Comparison of ENCODE assay signal across 8 cellular contexts in the genomic region with DNA sequence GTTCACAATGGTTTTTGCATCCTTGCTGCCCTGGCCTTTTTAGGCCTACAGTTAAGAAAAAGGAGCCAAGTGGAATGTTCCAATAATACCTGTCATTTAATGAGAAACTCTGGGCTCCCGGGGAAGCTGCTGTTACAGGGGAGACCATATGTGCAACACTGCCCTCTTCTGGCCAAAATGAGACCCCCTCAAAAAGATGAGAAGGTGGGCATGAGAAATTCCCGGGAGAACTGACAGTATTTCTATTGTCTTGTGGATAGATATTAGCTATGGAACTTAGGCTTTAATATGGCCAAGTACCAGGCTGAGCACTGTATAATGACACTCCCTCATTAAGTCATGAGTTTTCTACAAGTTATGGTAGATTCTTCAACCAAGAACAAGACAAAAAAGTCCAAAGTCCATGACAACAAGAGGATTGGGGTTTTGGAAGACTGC.
DNase-seq lines count a peak whose midpoint lies in the region; ATAC-seq and TF ChIP-seq lines count a peak whose summit lies in the region.

No MANE protein-coding gene starts in this region.

- H3K36me3 Mint-ChIP-seq in activated naive CD4-positive, alpha-beta T cell treated with anti-CD3 and anti-CD28 coated beads, Interleukin-2, amount 10 ng/mL, durations not matched to agents 7 days and 5 days: no peaks in the 10 kb centered on the region

- H3K9me3 ChIP-seq in PC-3 (ENCODE audit: low read length) (no peaks in the 10 kb centered on the region), right atrium auricular region (no peaks in the 10 kb centered on the region), smooth muscle cell (replicated peaks; ENCODE audit: low read depth) (no peaks in the 10 kb centered on the region)

- CTCF ChIA-PET in PC-3 (lab: Charles Lee): interaction anchor here (0.5 kb wide), 1 partner anchor 467 kb away, joined by 7 read pairs; no protein-coding TSS in a partner anchor
- CTCF ChIA-PET in activated naive CD4-positive, alpha-beta T cell treated with anti-CD3 and anti-CD28 coated beads, Interleukin-2, amount 10 ng/mL, durations not matched to agents 7 days and 5 days (lab: Charles Lee): interaction anchor here (0.7 to 2.9 kb wide), 14 partner anchors 9 to 687 kb away, joined by 3 to 14 read pairs (median 4); no protein-coding TSS in a partner anchor

- H4K20me1 ChIP-seq in PC-3 (ENCODE audit: low read length) (no peaks in the 10 kb centered on the region), smooth muscle cell (ENCODE audit: low read depth) (no peaks in the 10 kb centered on the region)

- DNase-seq in Caki2 (ENCODE audit: low read depth): peak; percentile 57
- peak; percentile 16 for DNase-seq in HFF-Myc (ENCODE audit: extremely low read depth, low read depth)
- peak; percentile 53 for DNase-seq in PC-3
- peak; percentile 63 for DNase-seq in activated naive CD4-positive, alpha-beta T cell treated with anti-CD3 and anti-CD28 coated beads, Interleukin-2, amount 10 ng/mL, durations not matched to agents 7 days and 5 days
- DNase-seq in right atrium auricular region (ENCODE audit: low spot score): peak; percentile 69
- peak; percentile 6 for DNase-seq in smooth muscle cell (lab: John Stamatoyannopoulos, UW; ENCODE audit: unreplicated experiment)
- DNase-seq in GDM1 (lab: John Stamatoyannopoulos, UW): no peak

- H2AFZ ChIP-seq in PC-3 (ENCODE audit: low read length) (no peak overlapping the region), smooth muscle cell (ENCODE audit: low read depth) (no peak overlapping the region)

- H3K9me3 Mint-ChIP-seq in activated naive CD4-positive, alpha-beta T cell treated with anti-CD3 and anti-CD28 coated beads, Interleukin-2, amount 10 ng/mL, durations not matched to agents 7 days and 5 days: no peaks in the 10 kb centered on the region

- H3K27ac ChIP-seq in PC-3 (ENCODE audit: low read length) (no peak overlapping the region), right atrium auricular region (no peak overlapping the region), smooth muscle cell (ENCODE audit: low read depth) (no peak overlapping the region)

- no TSS peak for BruUV-seq in PC-3 (replicated peaks; lab: Mats Ljungman, UMichigan)

- H3K4me1 Mint-ChIP-seq in activated naive CD4-positive, alpha-beta T cell treated with anti-CD3 and anti-CD28 coated beads, Interleukin-2, amount 10 ng/mL, durations not matched to agents 7 days and 5 days: no peaks in the 10 kb centered on the region

- POLR2A ChIA-PET in PC-3 (lab: Charles Lee; ENCODE audit: unreplicated experiment): interaction anchor here (0.5 kb wide), 1 partner anchor 136 kb away, joined by 7 read pairs; no protein-coding TSS in a partner anchor

- WGBS in smooth muscle cell (ENCODE audit: low lambda C conversion rate): 28% methylated on average over 2 of the region's 2 CpGs

- no peak overlapping the region for H3K27ac Mint-ChIP-seq in activated naive CD4-positive, alpha-beta T cell treated with anti-CD3 and anti-CD28 coated beads, Interleukin-2, amount 10 ng/mL, durations not matched to agents 7 days and 5 days

- TF ChIP-seq CTCF in HFF-Myc (IDR thresholded peaks at IDR 0.05; ENCODE audit: low read depth, low read length, missing control alignments): peak; percentile 70
- TF ChIP-seq CTCF in PC-3 (conservative IDR thresholded peaks at IDR 0.05; ENCODE audit: low read depth, low read length): peak; percentile 65
- TF ChIP-seq CTCF in right atrium auricular region (IDR thresholded peaks at IDR 0.05): peak; percentile 71 to 89
- peak; percentile 82 for TF ChIP-seq CTCF in smooth muscle cell (IDR thresholded peaks at IDR 0.05; ENCODE audit: borderline replicate concordance, insufficient read depth, poor library complexity, severe bottlenecking)

- H3K4me3 ChIP-seq in HFF-Myc (replicated peaks; ENCODE audit: low read depth, low read length) (no peak overlapping the region), PC-3 (ENCODE audit: low read length) (no peak overlapping the region), right atrium auricular region (no peak overlapping the region), smooth muscle cell (no peak overlapping the region)

- no peaks in the 10 kb centered on the region for H3K79me2 ChIP-seq in PC-3 (ENCODE audit: low read length)
- no peaks in the 10 kb centered on the region for H3K79me2 ChIP-seq in smooth muscle cell (ENCODE audit: low read depth)

- H3K4me3 Mint-ChIP-seq in activated naive CD4-positive, alpha-beta T cell treated with anti-CD3 and anti-CD28 coated beads, Interleukin-2, amount 10 ng/mL, durations not matched to agents 7 days and 5 days: no peak overlapping the region

- intact Hi-C loops in PC-3 (cut with micrococcal nuclease): loop anchor here (1.0 to 10.0 kb wide), 4 partner anchors 119 to 638 kb away; no protein-coding TSS in a partner anchor

- no peaks in the 10 kb centered on the region for H3K9me2 ChIP-seq in PC-3 (replicated peaks; ENCODE audit: low read length)

- in situ Hi-C loops in Caki2 (cut with HindIII; ENCODE audit: low pct_unique_long_range_greater_than_20kb, low sequenced_read_pairs): no loop called here

- H3K27me3 Mint-ChIP-seq in activated naive CD4-positive, alpha-beta T cell treated with anti-CD3 and anti-CD28 coated beads, Interleukin-2, amount 10 ng/mL, durations not matched to agents 7 days and 5 days: peaks cover 8% of the 10 kb centered on the region

- H3K4me2 ChIP-seq in PC-3 (ENCODE audit: low read length) (no peak overlapping the region), smooth muscle cell (no peak overlapping the region)

- H3K9ac ChIP-seq in PC-3 (ENCODE audit: low read length): no peak overlapping the region
- no peak overlapping the region for H3K9ac ChIP-seq in smooth muscle cell (ENCODE audit: low read depth)

- H3K4me1 ChIP-seq in PC-3 (ENCODE audit: insufficient read depth, low read length) (no peaks in the 10 kb centered on the region), right atrium auricular region (no peaks in the 10 kb centered on the region), smooth muscle cell (ENCODE audit: low read depth) (no peaks in the 10 kb centered on the region)

- H3F3A ChIP-seq in PC-3 (ENCODE audit: low read length, unreplicated experiment): no peaks in the 10 kb centered on the region
- no peaks in the 10 kb centered on the region for H3F3A ChIP-seq in smooth muscle cell (ENCODE audit: low read depth)

- H3K36me3 ChIP-seq in PC-3 (ENCODE audit: low read depth, low read length): no peaks in the 10 kb centered on the region
- no peaks in the 10 kb centered on the region for H3K36me3 ChIP-seq in right atrium auricular region
- no peaks in the 10 kb centered on the region for H3K36me3 ChIP-seq in smooth muscle cell (ENCODE audit: low read depth)

- ATAC-seq in PC-3: peak; percentile 40; the same call in 1 of the 2 replicates
- no peak for ATAC-seq in GM18861 (IDR thresholded peaks at IDR 0.05; ENCODE audit: unreplicated experiment)

- H3K27me3 ChIP-seq in PC-3 (ENCODE audit: low read length): no peaks in the 10 kb centered on the region
- no peaks in the 10 kb centered on the region for H3K27me3 ChIP-seq in right atrium auricular region
- H3K27me3 ChIP-seq in smooth muscle cell (ENCODE audit: low read depth): no peaks in the 10 kb centered on the region
